ENCODE assay signal across 19 cellular contexts in genomic region chr15:68042855-68043222, GRCh38. TPM values are rescaled to one million over a fixed set of nuclear protein-coding genes. Genes with fewer than 3 reads are reported as not detected.
A peak's percentile ranks its signal among the peaks of the same experiment; 100 is the strongest.
DNase-seq lines count a peak whose midpoint lies in the region; ATAC-seq, FAIRE-seq and TF ChIP-seq lines count a peak whose summit lies in the region.
"Had no signal": no experiment of that assay in that cellular context is flagged by ENCODE, and none has a peak within 500 bp of the region (broad histone marks: within the 10 kb centered on the region; RNA-seq: fewer than 3 reads in every experiment).

No MANE protein-coding gene starts in this region.

- H3K4me3 ChIP-seq in Loucy (ENCODE audit: low read length, poor library complexity, severe bottlenecking) = no peak overlapping the region
- H3K4me3 ChIP-seq in right lobe of liver = peak overlapping the region in 1 of 3 donors; percentile 4

- ATAC-seq in right lobe of liver = no peak
- no peak for ATAC-seq in HG02938 (IDR thresholded peaks at IDR 0.05; ENCODE audit: unreplicated experiment)
- ATAC-seq in HG02763 (IDR thresholded peaks at IDR 0.05; ENCODE audit: unreplicated experiment) = no peak
- ATAC-seq: SK-N-SH treated with all-trans-retinoic acid at 6 μM for 48 hours, T-cell had no signal

- no peak overlapping the region for H3K4me2 ChIP-seq in Loucy (ENCODE audit: low read depth, low read length, poor library complexity, severe bottlenecking)

- intact Hi-C loops in right lobe of liver (cut with DNase I) = no loop called here

- H3K27me3 ChIP-seq in Loucy (ENCODE audit: insufficient read depth, low read length, poor library complexity, severe bottlenecking) = no peaks in the 10 kb centered on the region
- H3K27me3 ChIP-seq in right lobe of liver = no peaks in the 10 kb centered on the region

- H3K4me1 ChIP-seq in Loucy (ENCODE audit: insufficient read depth, low read length, poor library complexity, severe bottlenecking) (no peaks in the 10 kb centered on the region), right lobe of liver (peaks cover 0 to 16% (median 2%) of the 10 kb centered on the region in 4 donors)

- H3K79me2 ChIP-seq in Loucy (ENCODE audit: insufficient read depth, low read length) = no peaks in the 10 kb centered on the region

- H3K27ac ChIP-seq in 22Rv1 (peak overlapping the region; percentile 38; the same call in 1 of the 2 replicates), VCaP (peak overlapping the region; percentile 65), right lobe of liver (peak overlapping the region in 2 of 3 donors; percentile 35 to 57)

- no peaks in the 10 kb centered on the region for H3K9me2 ChIP-seq in Loucy (replicated peaks; ENCODE audit: low read depth, low read length)

- H3K9me3 ChIP-seq in Loucy (ENCODE audit: insufficient read depth, low read depth, low read length) (0 out of 2 replicates have a peak, but pooled peaks cover 2% of the 10 kb centered on the region), right lobe of liver (no peaks in the 10 kb centered on the region)

- no peak for TF ChIP-seq POLR2A in right lobe of liver (IDR thresholded peaks at IDR 0.05)

- no peak for FAIRE-seq in HTR-8/SVneo (lab: Jason Lieb, UNC)
- FAIRE-seq: G401.6, H54 had no signal

- no peak for TF ChIP-seq CTCF in 22Rv1 (IDR thresholded peaks at IDR 0.05)
- no peak for TF ChIP-seq CTCF in Loucy (conservative IDR thresholded peaks at IDR 0.05; ENCODE audit: low read length)
- no peak for TF ChIP-seq CTCF in VCaP (conservative IDR thresholded peaks at IDR 0.05)
- no peak for TF ChIP-seq CTCF in right lobe of liver (IDR thresholded peaks at IDR 0.05)

- peak overlapping the region; percentile 15 for H3K9ac ChIP-seq in Loucy (ENCODE audit: low read depth, low read length, poor library complexity, severe bottlenecking)

- H4K20me1 ChIP-seq in Loucy (ENCODE audit: insufficient read depth, low read length, poor library complexity, severe bottlenecking) = no peaks in the 10 kb centered on the region

- H3K36me3 ChIP-seq in Loucy (ENCODE audit: insufficient read depth, low read length) (no peaks in the 10 kb centered on the region), right lobe of liver (no peaks in the 10 kb centered on the region)

- H3F3A ChIP-seq in Loucy (ENCODE audit: low read depth) = no peaks in the 10 kb centered on the region

- DNase-seq in right lobe of liver (no peak), HTR-8/SVneo (ENCODE audit: insufficient read length, low spot score) (no peak), SIG-M5 treated with dmso at 0.1 percent for 504 hours (lab: John Stamatoyannopoulos, UW; ENCODE audit: unreplicated experiment) (no peak)
- DNase-seq: Kasumi-1, NCI-H1092, NCI-H1436 treated with DMSO at 0.1 percent for 48 hours, NCI-H2029, NCI-H2227 treated with DMSO at 0.1 percent for 48 hours, NCI-H510A, SIG-M5, T-cell had no signal

- H2AFZ ChIP-seq in Loucy (ENCODE audit: low read length) = peak overlapping the region; percentile 85

- 50% methylated on average over 1 of the region's 3 CpGs for WGBS in right lobe of liver (ENCODE audit: insufficient coverage, low coverage, low lambda C conversion rate, missing lambda C conversion rate)

RNA-seq across cellular contexts. Expression of gene PIAS1, which starts 11.3 kb away (rescaled TPM):
- total RNA-seq in right lobe of liver = 10 to 100 TPM in 5 of 6 experiments, 1 to 10 TPM in 1; 8.1 to 17.3 (median 13.1) TPM
